In the genomic region with DNA sequence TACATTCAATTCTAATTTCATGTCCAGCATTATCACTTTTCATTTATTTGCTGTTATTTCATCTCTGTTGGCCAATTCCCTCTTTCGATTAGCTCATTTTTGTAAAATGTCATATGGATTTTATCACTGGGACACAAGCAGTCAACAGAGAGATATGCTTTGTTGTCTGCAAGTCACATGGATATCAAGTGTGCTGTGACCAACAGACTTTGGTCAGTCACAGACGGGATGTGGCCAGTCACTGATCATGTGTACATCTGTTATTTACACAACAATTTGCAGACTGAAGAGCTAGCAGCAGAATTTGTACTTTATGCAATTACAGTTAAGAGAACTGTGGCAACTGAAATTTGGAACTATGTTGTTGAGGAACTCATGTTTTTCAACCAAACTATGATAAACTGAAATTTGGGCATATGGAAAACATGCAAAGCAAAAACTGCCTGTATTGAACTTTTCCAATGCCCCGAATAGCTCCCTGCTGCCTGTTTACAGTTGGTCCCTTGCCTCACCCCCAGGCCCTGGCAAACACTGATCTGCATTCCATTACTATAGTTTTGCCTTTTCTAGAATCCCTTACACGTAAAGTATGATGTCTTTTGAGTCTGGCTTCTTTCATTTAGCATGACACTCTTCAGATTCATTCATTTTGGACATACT, we compare ENCODE assay signal across 1 cellular context.
A peak's percentile ranks its signal among the peaks of the same experiment; 100 is the strongest.
TF ChIP-seq lines count a peak whose summit lies in the region.

No MANE protein-coding gene starts in this region.

TF ChIP-seq in liver, 16 proteins besides CTCF, POLR2A, EP300 and RAD21 (continued from another document):
- peak; percentile 89 for TF ChIP-seq HNF4G (IDR thresholded peaks at IDR 0.05)
